23 cellular contexts compared by ENCODE assay signal in the genomic region with DNA sequence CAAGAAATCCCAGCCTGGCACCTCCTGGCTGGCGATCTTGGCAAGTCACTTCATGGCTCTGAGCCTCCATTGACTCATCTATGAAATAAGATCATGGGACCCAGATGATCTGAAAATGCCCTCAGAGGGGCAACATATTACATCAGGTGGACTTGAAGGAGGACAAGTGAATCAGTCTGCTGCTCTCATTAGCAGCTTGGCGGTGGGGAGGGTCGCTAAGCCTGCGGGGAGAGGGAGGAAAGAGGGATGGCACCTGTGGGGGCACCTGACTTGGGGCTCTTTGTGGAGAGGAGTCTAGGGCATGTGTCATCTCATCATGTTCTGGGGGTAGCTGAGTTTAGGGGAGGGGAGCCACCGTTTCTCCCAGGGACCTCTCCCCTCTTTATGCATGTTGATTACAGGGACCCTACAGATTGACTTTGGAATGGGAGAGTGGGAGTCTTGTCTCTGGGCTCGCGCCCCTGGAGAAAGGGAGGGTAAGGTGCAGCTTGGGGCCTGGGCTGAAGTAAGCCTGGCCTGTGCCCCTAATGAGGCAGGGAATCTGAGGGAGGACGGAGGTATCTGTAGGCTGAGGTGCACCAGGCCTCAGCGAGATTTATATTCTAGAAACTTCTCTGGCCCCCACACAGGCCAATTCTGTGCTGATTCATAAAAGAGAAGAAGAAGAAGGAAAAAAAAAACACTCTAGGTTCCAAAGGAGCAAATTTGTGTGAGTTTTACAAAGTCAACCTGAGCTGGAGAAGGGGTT. TPM values are rescaled to one million over a fixed set of nuclear protein-coding genes. Genes with fewer than 3 reads are reported as not detected.
DNase-seq lines count a peak whose midpoint lies in the region; ATAC-seq and TF ChIP-seq lines count a peak whose summit lies in the region.
"Had no signal": no experiment of that assay in that cellular context is flagged by ENCODE, and none has a peak within 500 bp of the region (broad histone marks: within the 10 kb centered on the region; RNA-seq: fewer than 3 reads in every experiment).

No MANE protein-coding gene starts in this region.

- no peaks in the 10 kb centered on the region for H3K9me3 ChIP-seq in CD4-positive, alpha-beta memory T cell (ENCODE audit: control insufficient read depth in 1 of 2, low read length in 2 of 2)
- H3K9me3 ChIP-seq in A673 (ENCODE audit: low read depth, low read length, poor library complexity, severe bottlenecking), result no peaks in the 10 kb centered on the region
- H3K9me3 ChIP-seq: spleen, testis had no signal

- H3K36me3 Mint-ChIP-seq in CD4-positive, alpha-beta memory T cell, result no peaks in the 10 kb centered on the region
- H3K36me3 Mint-ChIP-seq in WTC11, result no peaks in the 10 kb centered on the region

- no TSS peak for BruUV-seq in A673 (replicated peaks; lab: Mats Ljungman, UMichigan)

- peak overlapping the region in 4 of 7 donors; percentile 18 to 56 (median 34) for H3K27ac Mint-ChIP-seq in CD4-positive, alpha-beta memory T cell
- peak overlapping the region; percentile 38; the same call in 1 of the 2 replicates for H3K27ac Mint-ChIP-seq in WTC11

- H3K4me3 Mint-ChIP-seq in CD4-positive, alpha-beta memory T cell, result no peak overlapping the region
- H3K4me3 Mint-ChIP-seq in WTC11, result no peak overlapping the region

- H3K36me3 ChIP-seq in CD4-positive, alpha-beta memory T cell (ENCODE audit: insufficient read depth, low read length), result no peaks in the 10 kb centered on the region
- H3K36me3 ChIP-seq in A673 (ENCODE audit: insufficient read depth, low read length, poor library complexity, severe bottlenecking), result no peaks in the 10 kb centered on the region
- H3K36me3 ChIP-seq: spleen had no signal

- H3K9me3 Mint-ChIP-seq in CD4-positive, alpha-beta memory T cell, result peaks cover 0 to 2% (median 0%) of the 10 kb centered on the region in 8 donors
- H3K9me3 Mint-ChIP-seq in WTC11, result 0 out of 2 replicates have a peak, but pooled peaks cover 8% of the 10 kb centered on the region

- POLR2A ChIA-PET in CD4-positive, alpha-beta memory T cell (lab: Charles Lee; ENCODE audit: partially characterized antibody), result no interaction called here
- POLR2A ChIA-PET in WTC11 (lab: Charles Lee) (no interaction called here), A673 (lab: Charles Lee; ENCODE audit: low non-redundant PET) (no interaction called here)

- H3K27me3 Mint-ChIP-seq in CD4-positive, alpha-beta memory T cell, result no peaks in the 10 kb centered on the region
- H3K27me3 Mint-ChIP-seq in WTC11 (ENCODE audit: low read depth), result no peaks in the 10 kb centered on the region

- peaks cover 7 to 27% (median 13%) of the 10 kb centered on the region in 4 donors for H3K4me1 Mint-ChIP-seq in CD4-positive, alpha-beta memory T cell
- H3K4me1 Mint-ChIP-seq in WTC11, result no peaks in the 10 kb centered on the region

- TF ChIP-seq CTCF in WTC11 (IDR thresholded peaks at IDR 0.05) (no peak), A673 (conservative IDR thresholded peaks at IDR 0.05; ENCODE audit: low read depth, low read length) (no peak)

- no peaks in the 10 kb centered on the region for H3K27me3 ChIP-seq in CD4-positive, alpha-beta memory T cell (ENCODE audit: insufficient read depth, low read length)
- H3K27me3 ChIP-seq in A673 (replicated peaks; ENCODE audit: insufficient read depth, low read depth, low read length, poor library complexity), result no peaks in the 10 kb centered on the region
- H3K27me3 ChIP-seq: spleen, testis had no signal

- no peak overlapping the region for H3K27ac ChIP-seq in CD4-positive, alpha-beta memory T cell (ENCODE audit: low read depth, low read length)
- H3K27ac ChIP-seq in A673 (ENCODE audit: low read depth, low read length, poor library complexity, severe bottlenecking), result no peak overlapping the region
- H3K27ac ChIP-seq: spleen, testis had no signal

- intact Hi-C loops in CD4-positive, alpha-beta memory T cell (cut with micrococcal nuclease), result no loop called here
- intact Hi-C loops in A673 (cut with micrococcal nuclease; ENCODE audit: unreplicated experiment), result no loop called here

- no peak overlapping the region for H3K4me3 ChIP-seq in CD4-positive, alpha-beta memory T cell (ENCODE audit: low read length in 2 of 2)
- H3K4me3 ChIP-seq in A673 (ENCODE audit: low read depth, low read length, poor library complexity, severe bottlenecking), result no peak overlapping the region
- H3K4me3 ChIP-seq: spleen, testis had no signal

- peak; percentile 26 for DNase-seq in activated CD4-positive, CD25-positive, alpha-beta regulatory T cell treated with anti-CD3 and anti-CD28 coated beads, Interleukin-2, amount 50 U/mL, for 72 hours
- no peak for DNase-seq in CD4-positive, alpha-beta memory T cell
- DNase-seq in WTC11 (ENCODE audit: low spot score), result no peak
- DNase-seq in left kidney (ENCODE audit: low read depth, low spot score), result peak; percentile 41
- DNase-seq in NCI-H524 treated with DMSO at 0.1 percent for 48 hours (lab: John Stamatoyannopoulos, UW), result no peak
- no peak for DNase-seq in A673 (ENCODE audit: low spot score)
- DNase-seq: activated CD4-positive, alpha-beta T cell treated with anti-CD3 and anti-CD28 coated beads, Interleukin-2, amount 50 U/mL, for 1 hour; C1 segment of cervical spinal cord; central memory CD4-positive, alpha-beta T cell; DMS 273 treated with DMSO at 0.1 percent for 48 hours; left colon; NCI-H146; NCI-H2171; NCI-H774; spleen; stimulated activated CD8-positive, alpha-beta memory T cell treated with anti-CD3 and anti-CD28 coated beads, Interleukin-4, amount 100 ng/mL, for 48 hours; testis had no signal

- CTCF ChIA-PET in CD4-positive, alpha-beta memory T cell (lab: Charles Lee; ENCODE audit: partially characterized antibody), result interaction anchor here (2.7 to 7.6 kb wide), 2 partner anchors 67 to 188 kb away, joined by 10 to 101 read pairs; no protein-coding TSS in a partner anchor
- CTCF ChIA-PET in WTC11 (lab: Charles Lee), result interaction anchor here (1.4 to 2.0 kb wide), 3 partner anchors 22 to 185 kb away, joined by 5 to 7 read pairs (median 7); no protein-coding TSS in a partner anchor
- CTCF ChIA-PET in A673 (lab: Charles Lee), result no interaction called here

- peaks cover 6% of the 10 kb centered on the region for H3K4me1 ChIP-seq in CD4-positive, alpha-beta memory T cell (ENCODE audit: insufficient read depth, low read length)
- peaks cover 5% of the 10 kb centered on the region for H3K4me1 ChIP-seq in A673 (ENCODE audit: insufficient read depth, low read length, poor library complexity, severe bottlenecking)
- H3K4me1 ChIP-seq: testis had no signal

- ATAC-seq in activated CD4-positive, CD25-positive, alpha-beta regulatory T cell treated with anti-CD3 and anti-CD28 coated beads, Interleukin-2, amount 50 U/mL, for 24 hours, result no peak
- ATAC-seq in WTC11, result no peak
- ATAC-seq in GM18511 (IDR thresholded peaks at IDR 0.05; ENCODE audit: unreplicated experiment), result no peak
- ATAC-seq: left colon, Panc1 had no signal

TF ChIP-seq in WTC11, 78 proteins besides CTCF, POLR2A, EP300 and RAD21:
- TF ChIP-seq CREM (CRISPR knock-in tag; IDR thresholded peaks at IDR 0.05), result no peak
- no peak for TF ChIP-seq CREB1 (CRISPR knock-in tag; IDR thresholded peaks at IDR 0.05)
- TF ChIP-seq ZNF423 (CRISPR knock-in tag; IDR thresholded peaks at IDR 0.05), result no peak
- TF ChIP-seq, protein P1, sequence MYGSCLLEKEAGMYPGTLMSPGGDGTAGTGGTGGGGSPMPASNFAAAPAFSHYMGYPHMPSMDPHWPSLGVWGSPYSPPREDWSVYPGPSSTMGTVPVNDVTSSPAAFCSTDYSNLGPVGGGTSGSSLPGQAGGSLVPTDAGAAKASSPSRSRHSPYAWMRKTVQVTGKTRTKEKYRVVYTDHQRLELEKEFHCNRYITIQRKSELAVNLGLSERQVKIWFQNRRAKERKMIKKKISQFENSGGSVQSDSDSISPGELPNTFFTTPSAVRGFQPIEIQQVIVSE (CRISPR knock-in tag; IDR thresholded peaks at IDR 0.05; ENCODE audit: borderline replicate concordance), result no peak
- TF ChIP-seq RELA (CRISPR knock-in tag; IDR thresholded peaks at IDR 0.05; ENCODE audit: borderline replicate concordance), result no peak
- no peak for TF ChIP-seq MYBL2 (CRISPR knock-in tag; IDR thresholded peaks at IDR 0.05)
- no peak for TF ChIP-seq FOXP1 (CRISPR knock-in tag; IDR thresholded peaks at IDR 0.05; ENCODE audit: borderline replicate concordance)
- no peak for TF ChIP-seq NR2C2 (CRISPR knock-in tag; IDR thresholded peaks at IDR 0.05)

RNA-seq across cellular contexts. Expression of a gene that starts 29.3 kb away (rescaled TPM):
- total RNA-seq in CD4-positive, alpha-beta memory T cell, result 10 to 100 TPM; 17.1 to 20.6 TPM
- polyA plus RNA-seq in CD4-positive, alpha-beta memory T cell, result 10 to 100 TPM; 46.6 to 53.8 TPM
- total RNA-seq in WTC11 (2021) (0.73 TPM in 1 of 3 replicates, not detected in the others), A673 (2021) (not detected in 2 replicates)
- total RNA-seq: G401, glomerular endothelial cell, H4 had no signal

Comparison
In these comparisons a context has a peak if more than half of its experiments do, and no peak if none do; other contexts are left out.
1. DNase-seq: peak in activated CD4-positive, CD25-positive, alpha-beta regulatory T cell treated with anti-CD3 and anti-CD28 coated beads, Interleukin-2, amount 50 U/mL, for 72 hours (single experiment) and left kidney (single experiment); none in CD4-positive, alpha-beta memory T cell (0 of 5), WTC11 (single experiment), NCI-H524 treated with DMSO at 0.1 percent for 48 hours (single experiment) and A673 (single experiment).
2. RNA of a gene that starts 29.3 kb away (total RNA-seq): 17.1 to 20.6 TPM in CD4-positive, alpha-beta memory T cell; 0.73 TPM in WTC11 and not detected in A673; every median in the first group is over 10 times any median in the second.